In genomic region chr1:94237291-94238226, GRCh38 we compare ENCODE assay signal across 8 cellular contexts. TPM values are rescaled to one million over a fixed set of nuclear protein-coding genes. Genes with fewer than 3 reads are reported as not detected.
A peak's percentile ranks its signal among the peaks of the same experiment; 100 is the strongest.
DNase-seq lines count a peak whose midpoint lies in the region; ATAC-seq and TF ChIP-seq lines count a peak whose summit lies in the region.

ARHGAP29 (minus strand) TSS chr1:94237584; CDS start chr1:94231611, 5,973 bp downstream.

- ATAC-seq in GM18520 (IDR thresholded peaks at IDR 0.05; ENCODE audit: unreplicated experiment) (peak; percentile 38), HG03095 (IDR thresholded peaks at IDR 0.05; ENCODE audit: unreplicated experiment) (peak; percentile 92)
- ATAC-seq in activated T-helper 17 cell treated with anti-CD3 and anti-CD28 coated beads, Interleukin-2, amount 50 U/mL, for 72 hours (replicated peaks) = peak; percentile 90

- no peak within 1 kb of the TSS for H3K27ac ChIP-seq in neural cell (ENCODE audit: low read length)
- peak within 1 kb of the TSS; percentile 94 for H3K27ac ChIP-seq in tibial artery

- H3K4me3 Mint-ChIP-seq in activated T-helper 17 cell treated with anti-CD3 and anti-CD28 coated beads, Interleukin-2, amount 50 U/mL, for 72 hours = peak within 1 kb of the TSS; percentile 49

- H3K9me3 Mint-ChIP-seq in activated T-helper 17 cell treated with anti-CD3 and anti-CD28 coated beads, Interleukin-2, amount 50 U/mL, for 72 hours = no peaks in the 10 kb centered on the region

- in situ Hi-C loops in ACHN (cut with HindIII; ENCODE audit: low pct_ligation_motif_present, low pct_unique_long_range_greater_than_20kb, low sequenced_read_pairs) = no loop called here

- no peaks in the 10 kb centered on the region for H3K9me3 ChIP-seq in neural cell (ENCODE audit: low read length)
- peaks cover 0 to 6% (median 0%) of the 10 kb centered on the region in 3 donors for H3K9me3 ChIP-seq in tibial artery

- no peaks in the 10 kb centered on the region for H4K20me1 ChIP-seq in neural cell (ENCODE audit: insufficient read depth)

- H3K36me3 Mint-ChIP-seq in activated T-helper 17 cell treated with anti-CD3 and anti-CD28 coated beads, Interleukin-2, amount 50 U/mL, for 72 hours (ENCODE audit: low read depth) = no peaks in the 10 kb centered on the region

- TF ChIP-seq EP300 in neural cell (conservative IDR thresholded peaks at IDR 0.05; ENCODE audit: poor library complexity, severe bottlenecking) = no peak

- no peak within 1 kb of the TSS for H3K27ac Mint-ChIP-seq in activated T-helper 17 cell treated with anti-CD3 and anti-CD28 coated beads, Interleukin-2, amount 50 U/mL, for 72 hours

- peak within 1 kb of the TSS; percentile 73 for H3K4me2 ChIP-seq in neural cell (ENCODE audit: low read length)

- TF ChIP-seq RAD21 in neural cell (conservative IDR thresholded peaks at IDR 0.05) = peak; percentile 55

- H3K27me3 Mint-ChIP-seq in activated T-helper 17 cell treated with anti-CD3 and anti-CD28 coated beads, Interleukin-2, amount 50 U/mL, for 72 hours = peaks cover 62% of the 10 kb centered on the region

- H3F3A ChIP-seq in neural cell (ENCODE audit: insufficient read depth, low read length, poor library complexity, severe bottlenecking) = no peaks in the 10 kb centered on the region

- H3K27me3 ChIP-seq in neural cell (ENCODE audit: insufficient read depth, low read depth, low read length) (peaks cover 50% of the 10 kb centered on the region), tibial artery (no peaks in the 10 kb centered on the region)

- H3K79me2 ChIP-seq in neural cell (replicated peaks; ENCODE audit: insufficient read depth, low read length) = no peaks in the 10 kb centered on the region

- no peaks in the 10 kb centered on the region for H3K9me2 ChIP-seq in neural cell (ENCODE audit: insufficient read depth, low read length)

- TF ChIP-seq CTCF in fibroblast of villous mesenchyme (IDR thresholded peaks at IDR 0.05; ENCODE audit: insufficient read depth, low read depth, low read length) (no peak), neural cell (IDR thresholded peaks at IDR 0.05; ENCODE audit: poor library complexity, severe bottlenecking) (peak; percentile 59), tibial artery (IDR thresholded peaks at IDR 0.05) (no peak)

- H3K4me3 ChIP-seq in fibroblast of villous mesenchyme (ENCODE audit: low read depth, low read length) = peak within 1 kb of the TSS; percentile 68
- peak within 1 kb of the TSS; percentile 81 for H3K4me3 ChIP-seq in neural cell (ENCODE audit: low read length)
- peak within 1 kb of the TSS; percentile 86 for H3K4me3 ChIP-seq in tibial artery

- peaks cover 0 to 26% (median 10%) of the 10 kb centered on the region in 4 donors for H3K4me1 ChIP-seq in tibial artery

- no peak within 1 kb of the TSS for H2AFZ ChIP-seq in neural cell (ENCODE audit: low read depth, low read length)

- intact Hi-C loops in tibial artery (cut with DNase I; ENCODE audit: low total_unique reads) = loop anchor here (5.0 kb wide), 2 partner anchors 95 to 175 kb away; no protein-coding TSS in a partner anchor

- H3K36me3 ChIP-seq in neural cell (ENCODE audit: insufficient read depth, low read length) (no peaks in the 10 kb centered on the region), tibial artery (no peaks in the 10 kb centered on the region)

- H3K4me1 Mint-ChIP-seq in activated T-helper 17 cell treated with anti-CD3 and anti-CD28 coated beads, Interleukin-2, amount 50 U/mL, for 72 hours = peaks cover 7% of the 10 kb centered on the region

- peak within 1 kb of the TSS; percentile 52 for H3K9ac ChIP-seq in neural cell (ENCODE audit: low read length)

- DNase-seq in ACHN = peak; percentile 81
- peak; percentile 90 for DNase-seq in NCI-H69 (lab: John Stamatoyannopoulos, UW)
- peak; percentile 65 for DNase-seq in fibroblast of villous mesenchyme (ENCODE audit: low read depth)
- DNase-seq in tibial artery = peak; percentile 64 to 91

TF ChIP-seq in neural cell, 6 proteins besides CTCF, POLR2A, EP300 and RAD21:
- TF ChIP-seq TAF1 (IDR thresholded peaks at IDR 0.05; ENCODE audit: low read depth) (no peak), SMC3 (conservative IDR thresholded peaks at IDR 0.05; ENCODE audit: poor library complexity) (peak; percentile 46), REST (IDR thresholded peaks at IDR 0.05; ENCODE audit: borderline replicate concordance) (no peak), POLR2AphosphoS5 (IDR thresholded peaks at IDR 0.05) (peak; percentile 24), EZH2 (IDR thresholded peaks at IDR 0.05; ENCODE audit: borderline replicate concordance, insufficient read depth, low read length, poor library complexity, severe bottlenecking) (no peak), MXI1 (conservative IDR thresholded peaks at IDR 0.05; ENCODE audit: poor library complexity, severe bottlenecking) (peak; percentile 64)

RNA-seq across cellular contexts. Expression of gene ARHGAP29, which starts in this region (rescaled TPM):
- not detected for total RNA-seq in activated T-helper 17 cell treated with anti-CD3 and anti-CD28 coated beads, Interleukin-2, amount 50 U/mL, for 72 hours
- total RNA-seq in fibroblast of villous mesenchyme = 50.3 and 85.1 TPM in 2 replicates
- polyA plus RNA-seq in neural cell = 1.2 and 1.7 TPM in 2 replicates
- polyA minus RNA-seq in neural cell = 3.4 and 6.1 TPM in 2 replicates

Comparison
In these comparisons a context has a peak if more than half of its experiments do, and no peak if none do; other contexts are left out.
1. RNA of gene ARHGAP29 (total RNA-seq): 50.3 to 85.1 TPM in fibroblast of villous mesenchyme; not detected in activated T-helper 17 cell treated with anti-CD3 and anti-CD28 coated beads, Interleukin-2, amount 50 U/mL, for 72 hours; every median in the first group is over 10 times any median in the second.
2. Peak in ATAC-seq in activated T-helper 17 cell treated with anti-CD3 and anti-CD28 coated beads, Interleukin-2, amount 50 U/mL, for 72 hours; RNA of the gene not detected or under 1 TPM.
3. ATAC-seq: peak in every context shown above with its lines; median percentile 92 in HG03095; 90 in activated T-helper 17 cell treated with anti-CD3 and anti-CD28 coated beads, Interleukin-2, amount 50 U/mL, for 72 hours; 38 in GM18520.
4. Peak in every context shown above with its lines, with median percentiles within 50 percentile points of each other: DNase-seq and H3K4me3 ChIP-seq.